ENCODE assay signal across 1 cellular context in genomic region chr13:96967248-96967745, GRCh38.
TF ChIP-seq lines count a peak whose summit lies in the region.

No MANE protein-coding gene starts in this region.

TF ChIP-seq in GM23338, 12 proteins besides CTCF, POLR2A, EP300 and RAD21 (continued from another document):
- TF ChIP-seq REST (IDR thresholded peaks at IDR 0.05; ENCODE audit: unreplicated experiment) (no peak), JUNB (IDR thresholded peaks at IDR 0.05; ENCODE audit: unreplicated experiment) (no peak), NANOG (IDR thresholded peaks at IDR 0.05; ENCODE audit: borderline replicate concordance) (no peak)
TF ChIP-seq in GM23338: peak in this region for 0.
